ENCODE assay signal across 10 cellular contexts in the genomic region with DNA sequence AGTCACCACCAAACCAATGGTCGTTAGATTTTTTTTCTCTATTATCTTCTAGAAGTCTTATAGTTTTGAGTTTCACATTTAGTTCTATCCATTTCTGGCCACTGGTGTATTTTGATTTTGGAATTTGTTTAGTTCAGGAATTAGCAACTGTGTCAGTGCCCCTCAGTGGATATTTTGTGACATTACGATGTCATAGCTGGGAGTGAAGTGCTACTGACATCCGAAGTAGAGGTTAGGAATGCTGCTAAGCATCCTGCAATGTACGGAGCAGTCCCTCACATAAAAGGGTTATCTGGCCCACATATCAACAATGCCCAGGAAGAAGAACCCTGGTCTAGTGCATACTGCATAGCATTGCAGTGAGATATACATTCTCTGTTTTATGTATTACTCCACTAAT.
DNase-seq lines count a peak whose midpoint lies in the region; ATAC-seq, FAIRE-seq and TF ChIP-seq lines count a peak whose summit lies in the region.
"Had no signal": no experiment of that assay in that cellular context is flagged by ENCODE, and none has a peak within 500 bp of the region (broad histone marks: within the 10 kb centered on the region; RNA-seq: fewer than 3 reads in every experiment).

No MANE protein-coding gene starts in this region.

- no peak overlapping the region for H3K4me3 ChIP-seq in kidney (ENCODE audit: low read length in 2 of 2)

- no peak for FAIRE-seq in kidney (lab: Jason Lieb, UNC)

- no peak overlapping the region for H3K27ac ChIP-seq in kidney (ENCODE audit: low read depth in 2 of 2, low read length in 2 of 2)

- peak; percentile 7 for TF ChIP-seq CTCF in kidney (IDR thresholded peaks at IDR 0.05; ENCODE audit: borderline replicate concordance, extremely low read depth, insufficient read depth)

- peak; percentile 5 for DNase-seq in ACHN
- DNase-seq in GM03348 (ENCODE audit: low spot score): peak; percentile 45
- DNase-seq in SK-MEL-5 (ENCODE audit: low read depth, low spot score): peak; percentile 11
- DNase-seq in kidney: no peak
- no peak for DNase-seq in NCI-H146 (lab: John Stamatoyannopoulos, UW)
- no peak for DNase-seq in posterior vena cava (ENCODE audit: low spot score)
- DNase-seq: activated CD8-positive, alpha-beta memory T cell treated with anti-CD3 and anti-CD28 coated beads, Interleukin-2, amount 50 U/mL, for 48 hours; right cardiac atrium had no signal

- in situ Hi-C loops in ACHN (cut with HindIII; ENCODE audit: low pct_ligation_motif_present, low pct_unique_long_range_greater_than_20kb, low sequenced_read_pairs): no loop called here
- in situ Hi-C loops in SK-MEL-5 (cut with HindIII; ENCODE audit: low pct_unique_long_range_greater_than_20kb, low sequenced_read_pairs): no loop called here

- no peaks in the 10 kb centered on the region for H3K4me1 ChIP-seq in kidney (ENCODE audit: control insufficient read depth in 1 of 2, insufficient read depth in 1 of 2, low read depth in 1 of 2, low read length in 2 of 2)

- no peak overlapping the region for H3K9ac ChIP-seq in kidney (ENCODE audit: low read length in 2 of 2)

- H3K9me3 ChIP-seq in kidney (ENCODE audit: control insufficient read depth in 1 of 2, low read length in 2 of 2): no peaks in the 10 kb centered on the region

- no peaks in the 10 kb centered on the region for H3K36me3 ChIP-seq in kidney (ENCODE audit: control insufficient read depth in 1 of 2, insufficient read depth in 2 of 2, low read length in 2 of 2)

- intact Hi-C loops in kidney (cut with DNase I): loop anchor here (10.0 kb wide), 1 partner anchor 1025 kb away; no protein-coding TSS in a partner anchor
- intact Hi-C loops in posterior vena cava (cut with DNase I): no loop called here

- ATAC-seq in GM18861 (IDR thresholded peaks at IDR 0.05; ENCODE audit: unreplicated experiment): no peak
- no peak for ATAC-seq in GM18517 (IDR thresholded peaks at IDR 0.05; ENCODE audit: unreplicated experiment)

Comparison
In these comparisons a context has a peak if more than half of its experiments do, and no peak if none do; other contexts are left out.
1. DNase-seq: peak in ACHN (single experiment), GM03348 (single experiment) and SK-MEL-5 (single experiment); none in kidney (single experiment), NCI-H146 (single experiment) and posterior vena cava (single experiment).